Comparison of ENCODE assay signal across 15 cellular contexts in genomic region chr7:39086638-39087360, GRCh38.
"Had no signal": no experiment of that assay in that cellular context is flagged by ENCODE, and none has a peak within 500 bp of the region (broad histone marks: within the 10 kb centered on the region; RNA-seq: fewer than 3 reads in every experiment).

No MANE protein-coding gene starts in this region.

- H3K27me3 Mint-ChIP-seq: activated CD4-positive, alpha-beta memory T cell treated with anti-CD3 and anti-CD28 coated beads, Interleukin-2, amount 10 ng/mL, durations not matched to agents 7 days and 5 days had no signal

- H3K9me3 Mint-ChIP-seq: activated CD4-positive, alpha-beta memory T cell treated with anti-CD3 and anti-CD28 coated beads, Interleukin-2, amount 10 ng/mL, durations not matched to agents 7 days and 5 days; activated naive CD4-positive, alpha-beta T cell treated with anti-CD3 and anti-CD28 coated beads, Interleukin-2, amount 50 U/mL, for 24 hours; neural crest cell; stimulated activated naive CD8-positive, alpha-beta T cell treated with anti-CD3 and anti-CD28 coated beads, Interleukin-15, amount 100 ng/mL, for 72 hours had no signal

- H3K4me1 Mint-ChIP-seq: activated CD4-positive, alpha-beta memory T cell treated with anti-CD3 and anti-CD28 coated beads, Interleukin-2, amount 10 ng/mL, durations not matched to agents 7 days and 5 days; activated naive CD4-positive, alpha-beta T cell treated with anti-CD3 and anti-CD28 coated beads, Interleukin-2, amount 50 U/mL, for 24 hours; stimulated activated naive CD8-positive, alpha-beta T cell treated with anti-CD3 and anti-CD28 coated beads, Interleukin-15, amount 100 ng/mL, for 72 hours had no signal

- H3K27ac Mint-ChIP-seq: activated CD4-positive, alpha-beta memory T cell treated with anti-CD3 and anti-CD28 coated beads, Interleukin-2, amount 10 ng/mL, durations not matched to agents 7 days and 5 days; activated naive CD4-positive, alpha-beta T cell treated with anti-CD3 and anti-CD28 coated beads, Interleukin-2, amount 50 U/mL, for 24 hours had no signal

- H3K4me3 Mint-ChIP-seq: activated CD4-positive, alpha-beta memory T cell treated with anti-CD3 and anti-CD28 coated beads, Interleukin-2, amount 10 ng/mL, durations not matched to agents 7 days and 5 days; activated naive CD4-positive, alpha-beta T cell treated with anti-CD3 and anti-CD28 coated beads, Interleukin-2, amount 50 U/mL, for 24 hours; stimulated activated naive CD8-positive, alpha-beta T cell treated with anti-CD3 and anti-CD28 coated beads, Interleukin-15, amount 100 ng/mL, for 72 hours had no signal

- DNase-seq: activated CD4-positive, alpha-beta memory T cell treated with anti-CD3 and anti-CD28 coated beads, Interleukin-2, amount 10 ng/mL, durations not matched to agents 7 days and 5 days; activated CD8-positive, alpha-beta memory T cell treated with anti-CD3 and anti-CD28 coated beads, Interleukin-2, amount 50 U/mL, for 4 hours; activated effector memory CD4-positive, alpha-beta T cell treated with anti-CD3 and anti-CD28 coated beads, Interleukin-2, amount 50 U/mL, for 16 hours; activated T-cell treated with anti-CD3 and anti-CD28 coated beads, Interleukin-2, amount 50 U/mL, for 48 hours; adrenal gland; islet precursor cell; midbrain; ovary; stimulated activated naive CD8-positive, alpha-beta T cell treated with anti-CD3 and anti-CD28 coated beads, Interleukin-15, amount 100 ng/mL, for 72 hours; T1000; testis; upper lobe of left lung had no signal

- H3K36me3 Mint-ChIP-seq: activated naive CD4-positive, alpha-beta T cell treated with anti-CD3 and anti-CD28 coated beads, Interleukin-2, amount 50 U/mL, for 24 hours had no signal

- ATAC-seq: esophagus mucosa; stimulated activated naive CD8-positive, alpha-beta T cell treated with anti-CD3 and anti-CD28 coated beads, Interleukin-15, amount 100 ng/mL, for 72 hours had no signal
